Comparison of ENCODE assay signal across 24 cellular contexts in the genomic region with DNA sequence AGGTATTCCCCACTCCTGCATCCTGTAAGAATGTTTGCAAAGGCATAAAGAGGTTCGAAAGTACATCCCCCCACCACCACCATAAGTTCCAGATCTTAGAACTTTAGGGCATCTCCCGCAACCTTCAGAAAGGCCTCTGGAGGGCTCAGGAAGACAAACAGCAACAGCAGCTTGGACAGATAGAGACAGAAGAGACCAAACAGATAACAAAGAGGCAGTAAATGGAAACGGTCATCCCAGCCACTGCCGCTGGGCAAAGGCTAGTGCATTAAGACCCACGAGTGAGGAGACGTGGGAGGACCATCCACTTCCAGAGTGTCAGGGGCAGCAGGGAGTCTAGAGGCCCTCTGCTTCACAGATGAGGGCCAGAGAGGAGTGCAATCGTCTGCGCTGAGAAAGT.
DNase-seq lines count a peak whose midpoint lies in the region; ATAC-seq and TF ChIP-seq lines count a peak whose summit lies in the region.
"Had no signal": no experiment of that assay in that cellular context is flagged by ENCODE, and none has a peak within 500 bp of the region (broad histone marks: within the 10 kb centered on the region; RNA-seq: fewer than 3 reads in every experiment).

No MANE protein-coding gene starts in this region.

- in situ Hi-C loops in SK-MEL-5 (cut with HindIII; ENCODE audit: low pct_unique_long_range_greater_than_20kb, low sequenced_read_pairs) = no loop called here

- H3K4me3 ChIP-seq in AG09309 (ENCODE audit: control insufficient read depth, low read depth, low read length) = no peak overlapping the region
- no peak overlapping the region for H3K4me3 ChIP-seq in endodermal cell (ENCODE audit: low read length)
- H3K4me3 ChIP-seq in left ventricle myocardium inferior = no peak overlapping the region
- H3K4me3 ChIP-seq: GM12878, K562, MG63, PC-9 had no signal

- H3K4me1 Mint-ChIP-seq in endodermal cell = peaks cover 16% of the 10 kb centered on the region

- no peak for ATAC-seq in GM21381 (IDR thresholded peaks at IDR 0.05; ENCODE audit: unreplicated experiment)
- ATAC-seq: GM12878, K562 had no signal

- H3K9me3 ChIP-seq in endodermal cell (ENCODE audit: control insufficient read depth, low read length) (no peaks in the 10 kb centered on the region), left ventricle myocardium inferior (replicated peaks) (no peaks in the 10 kb centered on the region)
- H3K9me3 ChIP-seq: MG63 had no signal

- no peak overlapping the region for H3K4me3 Mint-ChIP-seq in endodermal cell
- H3K4me3 Mint-ChIP-seq: B cell; CD4-positive, alpha-beta T cell; H9; HFFc6 had no signal

- H3K27me3 ChIP-seq in endodermal cell (ENCODE audit: control insufficient read depth, insufficient read depth, low read length, poor library complexity, severe bottlenecking) (no peaks in the 10 kb centered on the region), left ventricle myocardium inferior (ENCODE audit: low read depth) (no peaks in the 10 kb centered on the region)
- H3K27me3 ChIP-seq: MG63 had no signal

- intact Hi-C loops in posterior vena cava (cut with DNase I) (no loop called here), left ventricle myocardium inferior (cut with micrococcal nuclease) (no loop called here)

- H3K27ac ChIP-seq in endodermal cell (ENCODE audit: low read depth, low read length) (no peak overlapping the region), left ventricle myocardium inferior (replicated peaks) (no peak overlapping the region)
- H3K27ac ChIP-seq: HL-60, PC-9 had no signal

- peak; percentile 6 for TF ChIP-seq CTCF in AG09309 (IDR thresholded peaks at IDR 0.05; ENCODE audit: control insufficient read depth, insufficient read depth, low read depth, low read length, missing control alignments)
- peak; percentile 53 for TF ChIP-seq CTCF in endodermal cell (conservative IDR thresholded peaks at IDR 0.05)
- no peak for TF ChIP-seq CTCF in left ventricle myocardium inferior (IDR thresholded peaks at IDR 0.05; ENCODE audit: borderline replicate concordance)

- no peak overlapping the region for H3K27ac Mint-ChIP-seq in endodermal cell
- H3K27ac Mint-ChIP-seq: B cell; CD4-positive, alpha-beta T cell; H9; HFFc6 had no signal

- H3K36me3 ChIP-seq in endodermal cell (ENCODE audit: control insufficient read depth, insufficient read depth, low read length) (no peaks in the 10 kb centered on the region), left ventricle myocardium inferior (no peaks in the 10 kb centered on the region)
- H3K36me3 ChIP-seq: MG63 had no signal

- no peak overlapping the region for H3K9ac ChIP-seq in endodermal cell (ENCODE audit: extremely low read depth, low read length, poor library complexity, severe bottlenecking)

- no peaks in the 10 kb centered on the region for H3K9me3 Mint-ChIP-seq in endodermal cell
- H3K9me3 Mint-ChIP-seq: CD4-positive, alpha-beta T cell; H9; HFFc6 had no signal

- peaks cover 4% of the 10 kb centered on the region for H3K27me3 Mint-ChIP-seq in endodermal cell (ENCODE audit: insufficient read depth)
- H3K27me3 Mint-ChIP-seq: B cell; CD4-positive, alpha-beta T cell had no signal

- 92 to 94% methylated on average over 7 to 8 of the region's 8 CpGs for WGBS in endodermal cell (ENCODE audit: insufficient coverage in 1 of 2, insufficient read length in 1 of 2), 2 experiments

- no peak for DNase-seq in AG09309 (ENCODE audit: low read depth)
- DNase-seq in SK-MEL-5 (ENCODE audit: low read depth, low spot score) = peak; percentile 5
- no peak for DNase-seq in endodermal cell
- DNase-seq in posterior vena cava (ENCODE audit: low spot score) = peak; percentile 50
- DNase-seq in cerebellum (ENCODE audit: low spot score) = no peak
- no peak for DNase-seq in left ventricle myocardium inferior
- DNase-seq: CD4-positive, alpha-beta T cell; COR-L47; DMS79 treated with DMSO at 0.1 percent for 48 hours; H9; HFFc6; MG63; NCI-H1417 treated with DMSO at 0.1 percent for 48 hours; NCI-H187; NCI-H2227 treated with DMSO at 0.1 percent for 48 hours; NCI-H510A; PC-9; RPMI8226; SHP77 treated with DMSO at 0.1 percent for 48 hours had no signal

- H3K4me1 ChIP-seq in endodermal cell (ENCODE audit: control insufficient read depth, insufficient read depth, low read length) = peaks cover 7% of the 10 kb centered on the region
- peaks cover 9% of the 10 kb centered on the region for H3K4me1 ChIP-seq in left ventricle myocardium inferior

- no peaks in the 10 kb centered on the region for H3K36me3 Mint-ChIP-seq in endodermal cell (ENCODE audit: low read depth)

Comparison
In these comparisons a context has a peak if more than half of its experiments do, and no peak if none do; other contexts are left out.
1. DNase-seq: peak in SK-MEL-5 (single experiment) and posterior vena cava (single experiment); none in AG09309 (single experiment), endodermal cell (single experiment), cerebellum (single experiment) and left ventricle myocardium inferior (single experiment).